In the genomic region with DNA sequence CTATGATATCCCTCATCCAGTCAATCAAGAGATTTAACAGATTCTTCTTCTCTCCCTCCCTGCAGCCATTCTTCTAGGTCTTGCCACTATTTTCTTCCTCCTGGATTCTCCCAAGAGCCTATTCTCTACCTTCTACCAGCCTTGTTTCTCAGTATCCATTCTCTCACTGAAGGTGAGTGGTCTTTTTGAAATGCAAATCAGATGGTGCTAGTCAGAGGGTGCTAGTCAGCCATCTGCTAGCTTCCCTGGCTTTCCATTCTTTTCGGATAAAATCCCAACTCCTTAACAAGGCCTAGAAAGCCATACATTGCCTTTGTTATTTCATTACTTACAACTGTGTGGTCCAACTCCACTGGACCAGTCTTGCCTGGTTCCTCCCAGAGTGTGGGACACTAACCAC, we compare ENCODE assay signal across 7 cellular contexts.
"Had no signal": no experiment of that assay in that cellular context is flagged by ENCODE, and none has a peak within 500 bp of the region (broad histone marks: within the 10 kb centered on the region; RNA-seq: fewer than 3 reads in every experiment).

No MANE protein-coding gene starts in this region.

- H3K27ac ChIP-seq: esophagus squamous epithelium, parathyroid adenoma had no signal

- H3K4me3 ChIP-seq: esophagus squamous epithelium had no signal

- H3K4me3 Mint-ChIP-seq: T-helper 1 cell treated with Interleukin-12 subunit alpha and Interleukin-12 subunit beta and Interleukin-4 antibody, amounts not matched to agents 30 μg/mL and 1 μg/mL, for 36 hours had no signal

- H3K27me3 ChIP-seq: esophagus squamous epithelium had no signal

- ATAC-seq: left ventricle myocardium superior had no signal

- H3K4me1 ChIP-seq: esophagus squamous epithelium, parathyroid adenoma had no signal

- DNase-seq: activated naive CD4-positive, alpha-beta T cell treated with anti-CD3 and anti-CD28 coated beads, Interleukin-2, amount 50 U/mL, for 16 hours; esophagus squamous epithelium; foreskin fibroblast; left ventricle myocardium superior; SK-N-SH had no signal

- H3K36me3 ChIP-seq: esophagus squamous epithelium had no signal

- H3K9me3 ChIP-seq: esophagus squamous epithelium, SK-N-SH had no signal
